In genomic region chr2:240413813-240414429, GRCh38 we compare ENCODE assay signal across 17 cellular contexts. TPM values are rescaled to one million over a fixed set of nuclear protein-coding genes. Genes with fewer than 3 reads are reported as not detected.
DNase-seq lines count a peak whose midpoint lies in the region; ATAC-seq and TF ChIP-seq lines count a peak whose summit lies in the region.
"Had no signal": no experiment of that assay in that cellular context is flagged by ENCODE, and none has a peak within 500 bp of the region (broad histone marks: within the 10 kb centered on the region; RNA-seq: fewer than 3 reads in every experiment).

No MANE protein-coding gene starts in this region.

- TF ChIP-seq CTCF in left ventricle myocardium inferior (IDR thresholded peaks at IDR 0.05; ENCODE audit: borderline replicate concordance) (no peak), coronary artery (IDR thresholded peaks at IDR 0.05) (no peak)

- no peaks in the 10 kb centered on the region for H3K79me1 ChIP-seq in neuronal stem cell (ENCODE audit: low read depth, low read length)

- no peak overlapping the region for H4K8ac ChIP-seq in neuronal stem cell (ENCODE audit: low read depth, low read length)

- H2BK15ac ChIP-seq in neuronal stem cell (ENCODE audit: low read length) = peak overlapping the region; percentile 97

- peak overlapping the region; percentile 15 for H2AK5ac ChIP-seq in neuronal stem cell (ENCODE audit: low read depth, low read length)

- no CpG with 5 or more reads among the region's 4 CpGs for WGBS in neuronal stem cell (ENCODE audit: extremely low coverage in 2 of 2, insufficient read length in 2 of 2, insufficient replicate concordance in 1 of 2), 2 donors

- peak overlapping the region; percentile 97 for H3K14ac ChIP-seq in neuronal stem cell (ENCODE audit: low read length)

- intact Hi-C loops in Right ventricle myocardium inferior (cut with DNase I) = no loop called here
- intact Hi-C loops in left ventricle myocardium inferior (cut with micrococcal nuclease) = no loop called here

- H2BK12ac ChIP-seq in neuronal stem cell (ENCODE audit: low read length) = no peak overlapping the region

- H3K4me3 ChIP-seq in left ventricle myocardium inferior (no peak overlapping the region), coronary artery (no peak overlapping the region), neuronal stem cell (ENCODE audit: low read length in 2 of 2) (no peak overlapping the region)
- H3K4me3 ChIP-seq: A549, GM12878, GM23338 had no signal

- H3K9me3 ChIP-seq in left ventricle myocardium inferior (replicated peaks) = peaks cover 18% of the 10 kb centered on the region
- H3K9me3 ChIP-seq in neuronal stem cell (replicated peaks in 1 of 2; ENCODE audit: control insufficient read depth in 2 of 2, insufficient read depth in 1 of 2, low read depth in 1 of 2, low read length in 2 of 2) = peaks cover 6 to 9% of the 10 kb centered on the region in 2 donors

- no peak overlapping the region for H3K9ac ChIP-seq in neuronal stem cell (ENCODE audit: low read depth, low read length, poor library complexity)

- H2AFZ ChIP-seq in neuronal stem cell (ENCODE audit: low read length) = no peak overlapping the region
- H2AFZ ChIP-seq: GM23338 had no signal

- H3K36me3 ChIP-seq in left ventricle myocardium inferior (no peaks in the 10 kb centered on the region), neuronal stem cell (replicated peaks in 1 of 2; ENCODE audit: control insufficient read depth in 2 of 2, insufficient read depth in 2 of 2, low read length in 2 of 2) (no peaks in the 10 kb centered on the region)

- ATAC-seq in Right ventricle myocardium inferior (no peak), GM18870 (IDR thresholded peaks at IDR 0.05; ENCODE audit: unreplicated experiment) (no peak), HG02763 (IDR thresholded peaks at IDR 0.05; ENCODE audit: unreplicated experiment) (no peak)
- ATAC-seq: GM12878, HCT116 had no signal

- H2BK5ac ChIP-seq in neuronal stem cell (ENCODE audit: low read length) = peak overlapping the region; percentile 66

- no peak overlapping the region for H2BK120ac ChIP-seq in neuronal stem cell (ENCODE audit: low read depth, low read length)

- H3K4me1 ChIP-seq in left ventricle myocardium inferior = no peaks in the 10 kb centered on the region
- no peaks in the 10 kb centered on the region for H3K4me1 ChIP-seq in neuronal stem cell (ENCODE audit: control insufficient read depth in 2 of 2, insufficient read depth in 1 of 2, low read depth in 1 of 2, low read length in 2 of 2)
- H3K4me1 ChIP-seq: A549 had no signal

- H3K27ac ChIP-seq in left ventricle myocardium inferior (replicated peaks) (no peak overlapping the region), coronary artery (no peak overlapping the region), neuronal stem cell (replicated peaks; ENCODE audit: low read length) (no peak overlapping the region)
- H3K27ac ChIP-seq: A549 had no signal

- DNase-seq in Right ventricle myocardium inferior (ENCODE audit: missing footprints) = peak; percentile 45
- no peak for DNase-seq in left ventricle myocardium inferior
- DNase-seq in coronary artery (ENCODE audit: low spot score) = peak; percentile 26
- no peak for DNase-seq in neuronal stem cell (ENCODE audit: low spot score)
- peak; percentile 31 for DNase-seq in ureter (ENCODE audit: low spot score)
- DNase-seq: DMS53; EL; NCI-H1092 treated with DMSO at 0.1 percent for 48 hours; NCI-H2081; NK-92 treated with Interleukin-12 subunit alpha and Interleukin-12 subunit beta, amount 100 ng/mL, for 24 hours; SHP77 had no signal

- H3K27me3 ChIP-seq in left ventricle myocardium inferior (ENCODE audit: low read depth) (peaks cover 19% of the 10 kb centered on the region), neuronal stem cell (ENCODE audit: control insufficient read depth in 3 of 3, insufficient read depth in 3 of 3, low read depth in 1 of 3, low read length in 3 of 3) (no peaks in the 10 kb centered on the region)

- peak overlapping the region; percentile 55 for H3K23ac ChIP-seq in neuronal stem cell (ENCODE audit: low read depth, low read length, poor library complexity)

- peak overlapping the region; percentile 53 for H3K4ac ChIP-seq in neuronal stem cell (ENCODE audit: low read length)

- H3K18ac ChIP-seq in neuronal stem cell (ENCODE audit: low read length) = peak overlapping the region; percentile 44

- no peak overlapping the region for H4K91ac ChIP-seq in neuronal stem cell (ENCODE audit: low read depth, low read length, poor library complexity)

- H3K4me2 ChIP-seq in neuronal stem cell (ENCODE audit: insufficient read depth, low read length, poor library complexity, severe bottlenecking) = no peak overlapping the region
- H3K4me2 ChIP-seq: A549, GM23338 had no signal

RNA-seq across cellular contexts. Expression of gene GPC1, which starts 21.5 kb away (rescaled TPM):
- total RNA-seq in Right ventricle myocardium inferior (182 TPM), left ventricle myocardium inferior (187 TPM), ureter (88.1 TPM)
- 78.0 TPM for polyA plus RNA-seq in neuronal stem cell (2013, experiment 1 of 2)
- 77.4 TPM for polyA plus RNA-seq in neuronal stem cell (2013, experiment 2 of 2)

Comparison
In these comparisons a context has a peak if more than half of its experiments do, and no peak if none do; other contexts are left out.
1. DNase-seq: peak in Right ventricle myocardium inferior (single experiment), coronary artery (single experiment) and ureter (single experiment); none in left ventricle myocardium inferior (single experiment) and neuronal stem cell (single experiment).